ENCODE assay signal across 27 cellular contexts in genomic region chr3:125232394-125232793, GRCh38. TPM values are rescaled to one million over a fixed set of nuclear protein-coding genes. Genes with fewer than 3 reads are reported as not detected.
DNase-seq lines count a peak whose midpoint lies in the region; ATAC-seq and TF ChIP-seq lines count a peak whose summit lies in the region.
"Had no signal": no experiment of that assay in that cellular context is flagged by ENCODE, and none has a peak within 500 bp of the region (broad histone marks: within the 10 kb centered on the region; RNA-seq: fewer than 3 reads in every experiment).

No MANE protein-coding gene starts in this region.

- POLR2A ChIA-PET in activated CD4-positive, alpha-beta T cell treated with anti-CD3 and anti-CD28 coated beads for 36 hours (lab: Charles Lee): interaction anchor here (0.7 kb wide), 1 partner anchor 192 kb away, joined by 6 read pairs; no protein-coding TSS in a partner anchor

- WGBS in tibial nerve, 2 donors: 96 to 100% methylated on average over 3 of the region's 3 CpGs

- ATAC-seq in activated CD4-positive, alpha-beta T cell treated with anti-CD3 and anti-CD28 coated beads for 36 hours: peak; percentile 49
- ATAC-seq in activated T-helper 17 cell treated with anti-CD3 and anti-CD28 coated beads, Interleukin-2, amount 50 U/mL, for 72 hours (replicated peaks): peak; percentile 65
- ATAC-seq in foreskin keratinocyte (peak; percentile 8), HG02588 (IDR thresholded peaks at IDR 0.05; ENCODE audit: unreplicated experiment) (no peak), mucosa of descending colon (no peak)
- ATAC-seq: stimulated activated memory B cell treated with anti-CD40 and anti-IgM and Interleukin-4, amounts not matched to agents 10 μg/mL and 1 μg/mL and 100 μg/mL, for 72 hours had no signal

- H3K4me3 ChIP-seq in ACC112 (ENCODE audit: low read depth, low read length): no peak overlapping the region
- H3K4me3 ChIP-seq in mucosa of descending colon: no peak overlapping the region
- no peak overlapping the region for H3K4me3 ChIP-seq in tibial nerve
- H3K4me3 ChIP-seq: GM12878, uterus had no signal

- intact Hi-C loops in activated CD4-positive, alpha-beta T cell treated with anti-CD3 and anti-CD28 coated beads for 36 hours (cut with DNase I, micrococcal nuclease): loop anchor here (2.0 to 10.0 kb wide), 4 partner anchors 78 to 352 kb away; partner anchors contain the start of gene ZNF148 (in 1 of the 2)
- intact Hi-C loops in mucosa of descending colon (cut with DNase I, micrococcal nuclease): no loop called here

- H3K27ac Mint-ChIP-seq in activated CD4-positive, alpha-beta T cell treated with anti-CD3 and anti-CD28 coated beads for 36 hours: peak overlapping the region; percentile 82
- H3K27ac Mint-ChIP-seq in activated T-helper 17 cell treated with anti-CD3 and anti-CD28 coated beads, Interleukin-2, amount 50 U/mL, for 72 hours: peak overlapping the region; percentile 83
- H3K27ac Mint-ChIP-seq: activated naive CD8-positive, alpha-beta T cell treated with anti-CD3 and anti-CD28 coated beads, Interleukin-2, amount 10 ng/mL, durations not matched to agents 7 days and 5 days; CD4-positive, alpha-beta T cell; nephron; stimulated activated memory B cell treated with anti-CD40 and anti-IgM and Interleukin-4, amounts not matched to agents 10 μg/mL and 1 μg/mL and 100 μg/mL, for 72 hours had no signal

- peaks cover 6% of the 10 kb centered on the region for H3K9me3 Mint-ChIP-seq in activated CD4-positive, alpha-beta T cell treated with anti-CD3 and anti-CD28 coated beads for 36 hours (ENCODE audit: low read depth)
- H3K9me3 Mint-ChIP-seq in activated T-helper 17 cell treated with anti-CD3 and anti-CD28 coated beads, Interleukin-2, amount 50 U/mL, for 72 hours: no peaks in the 10 kb centered on the region
- H3K9me3 Mint-ChIP-seq: nephron had no signal

- CTCF ChIA-PET in activated CD4-positive, alpha-beta T cell treated with anti-CD3 and anti-CD28 coated beads for 36 hours (lab: Charles Lee): interaction anchor here (0.6 to 0.9 kb wide), 4 partner anchors 16 to 353 kb away, joined by 3 read pairs; no protein-coding TSS in a partner anchor

- no peak for TF ChIP-seq POLR2A in tibial nerve (IDR thresholded peaks at IDR 0.05)

- H3K4me1 Mint-ChIP-seq in activated CD4-positive, alpha-beta T cell treated with anti-CD3 and anti-CD28 coated beads for 36 hours: peaks cover 22% of the 10 kb centered on the region
- H3K4me1 Mint-ChIP-seq in activated T-helper 17 cell treated with anti-CD3 and anti-CD28 coated beads, Interleukin-2, amount 50 U/mL, for 72 hours: peaks cover 15% of the 10 kb centered on the region
- H3K4me1 Mint-ChIP-seq: nephron; stimulated activated memory B cell treated with anti-CD40 and anti-IgM and Interleukin-4, amounts not matched to agents 10 μg/mL and 1 μg/mL and 100 μg/mL, for 72 hours had no signal

- no peak for TF ChIP-seq EP300 in tibial nerve (IDR thresholded peaks at IDR 0.05)

- H3K36me3 Mint-ChIP-seq in activated CD4-positive, alpha-beta T cell treated with anti-CD3 and anti-CD28 coated beads for 36 hours (ENCODE audit: low read depth): peaks cover 49% of the 10 kb centered on the region
- peaks cover 81% of the 10 kb centered on the region for H3K36me3 Mint-ChIP-seq in activated T-helper 17 cell treated with anti-CD3 and anti-CD28 coated beads, Interleukin-2, amount 50 U/mL, for 72 hours (ENCODE audit: low read depth)

- peak; percentile 20 for DNase-seq in activated CD4-positive, alpha-beta T cell treated with anti-CD3 and anti-CD28 coated beads for 36 hours
- DNase-seq in activated CD4-positive, alpha-beta T cell treated with anti-CD3 and anti-CD28 coated beads for 48 hours: no peak
- DNase-seq in foreskin keratinocyte (no peak), mucosa of descending colon (no peak), tibial nerve (ENCODE audit: low spot score in 2 of 2) (no peak)
- DNase-seq: 8988T; activated CD4-positive, CD25-positive, alpha-beta regulatory T cell treated with anti-CD3 and anti-CD28 coated beads, Interleukin-2, amount 50 U/mL, for 72 hours; activated naive CD8-positive, alpha-beta T cell treated with anti-CD3 and anti-CD28 coated beads, Interleukin-2, amount 10 ng/mL, durations not matched to agents 7 days and 5 days; CD4-positive, alpha-beta T cell; islet precursor cell; Karpas-422; midbrain; NCI-H1436 treated with DMSO at 0.1 percent for 48 hours; NCI-H2107; NCI-H774; right cardiac atrium; stimulated activated CD4-positive, alpha-beta T cell treated with anti-CD3 and anti-CD28 coated beads, Interleukin-4, amount 100 ng/mL, for 24 hours; uterus had no signal

- TF ChIP-seq CTCF in foreskin keratinocyte (conservative IDR thresholded peaks at IDR 0.05) (no peak), mucosa of descending colon (IDR thresholded peaks at IDR 0.05) (no peak), tibial nerve (IDR thresholded peaks at IDR 0.05) (no peak)

- H3K9me3 ChIP-seq in mucosa of descending colon (no peaks in the 10 kb centered on the region), tibial nerve (no peaks in the 10 kb centered on the region)
- H3K9me3 ChIP-seq: uterus had no signal

- H3K27ac ChIP-seq in ACC112 (ENCODE audit: low read depth, low read length) (peak overlapping the region; percentile 73), foreskin keratinocyte (no peak overlapping the region), tibial nerve (no peak overlapping the region)
- H3K27ac ChIP-seq: HL-60, parathyroid adenoma, uterus had no signal

- H3K27me3 ChIP-seq in ACC112 (ENCODE audit: insufficient read depth, low read length) (no peaks in the 10 kb centered on the region), foreskin keratinocyte (no peaks in the 10 kb centered on the region), tibial nerve (no peaks in the 10 kb centered on the region)
- H3K27me3 ChIP-seq: uterus had no signal

- H3K79me2 ChIP-seq in ACC112 (ENCODE audit: control insufficient read depth, insufficient read depth, low read length, unreplicated experiment): peaks cover 5% of the 10 kb centered on the region
- H3K79me2 ChIP-seq: parathyroid adenoma had no signal

- H3K4me1 ChIP-seq in ACC112 (ENCODE audit: control insufficient read depth, insufficient read depth, low read length, unreplicated experiment) (peaks cover 23% of the 10 kb centered on the region), foreskin keratinocyte (peaks cover 15% of the 10 kb centered on the region), mucosa of descending colon (ENCODE audit: low read depth) (no peaks in the 10 kb centered on the region), tibial nerve (no peaks in the 10 kb centered on the region)
- H3K4me1 ChIP-seq: parathyroid adenoma, uterus had no signal

- peak overlapping the region; percentile 32 for H3K4me3 Mint-ChIP-seq in activated CD4-positive, alpha-beta T cell treated with anti-CD3 and anti-CD28 coated beads for 36 hours
- peak overlapping the region; percentile 53 for H3K4me3 Mint-ChIP-seq in activated T-helper 17 cell treated with anti-CD3 and anti-CD28 coated beads, Interleukin-2, amount 50 U/mL, for 72 hours
- H3K4me3 Mint-ChIP-seq: activated naive CD8-positive, alpha-beta T cell treated with anti-CD3 and anti-CD28 coated beads, Interleukin-2, amount 10 ng/mL, durations not matched to agents 7 days and 5 days; activated T-helper 1 cell treated with anti-CD3 and anti-CD28 coated beads, Interleukin-12 subunit alpha, Interleukin-12 subunit beta, Interleukin-2, Interleukin-4 antibody, amounts not matched to agents 30 ng/mL and 10 ng/mL and 1 ng/mL, durations not matched to agents 14 hours and 24 hours and 36 hours; CD4-positive, alpha-beta T cell; nephron; stimulated activated memory B cell treated with anti-CD40 and anti-IgM and Interleukin-4, amounts not matched to agents 10 μg/mL and 1 μg/mL and 100 μg/mL, for 72 hours had no signal

- H2AFZ ChIP-seq in ACC112 (ENCODE audit: low read length, unreplicated experiment): no peak overlapping the region
- H2AFZ ChIP-seq: parathyroid adenoma had no signal

- H3K27me3 Mint-ChIP-seq in activated CD4-positive, alpha-beta T cell treated with anti-CD3 and anti-CD28 coated beads for 36 hours: no peaks in the 10 kb centered on the region
- H3K27me3 Mint-ChIP-seq in activated T-helper 17 cell treated with anti-CD3 and anti-CD28 coated beads, Interleukin-2, amount 50 U/mL, for 72 hours: no peaks in the 10 kb centered on the region
- H3K27me3 Mint-ChIP-seq: activated naive CD8-positive, alpha-beta T cell treated with anti-CD3 and anti-CD28 coated beads, Interleukin-2, amount 10 ng/mL, durations not matched to agents 7 days and 5 days; CD4-positive, alpha-beta T cell; stimulated activated memory B cell treated with anti-CD40 and anti-IgM and Interleukin-4, amounts not matched to agents 10 μg/mL and 1 μg/mL and 100 μg/mL, for 72 hours had no signal

- H3K36me3 ChIP-seq in ACC112 (ENCODE audit: insufficient read depth, low read length) (peaks cover 15% of the 10 kb centered on the region), mucosa of descending colon (ENCODE audit: low read depth) (peaks cover 3% of the 10 kb centered on the region), tibial nerve (peaks cover 0 to 23% (median 0%) of the 10 kb centered on the region in 3 donors)
- H3K36me3 ChIP-seq: uterus had no signal

RNA-seq across cellular contexts. Expression of gene SLC12A8, which starts 19.8 kb away (rescaled TPM):
- under 1 TPM; 0.26 to 0.39 TPM for total RNA-seq in activated CD4-positive, alpha-beta T cell treated with anti-CD3 and anti-CD28 coated beads for 36 hours
- total RNA-seq in activated T-helper 17 cell treated with anti-CD3 and anti-CD28 coated beads, Interleukin-2, amount 50 U/mL, for 72 hours: 1 to 10 TPM in 1 of 2 donors, under 1 TPM in 1; 0.53 to 1.5 TPM
- total RNA-seq in foreskin keratinocyte: 10.5 and 11.2 TPM in 2 replicates
- polyA plus RNA-seq in foreskin keratinocyte: 6.0 and 6.9 TPM in 2 replicates
- total RNA-seq in mucosa of descending colon: 10 to 100 TPM in 2 of 3 donors, 1 to 10 TPM in 1; 8.0 to 19.3 (median 13.6) TPM
- total RNA-seq in tibial nerve: 1 to 10 TPM in 1 of 4 donors, under 1 TPM in 3; 0.42 to 1.5 (median 0.84) TPM

Comparison
In these comparisons a context has a peak if more than half of its experiments do, and no peak if none do; other contexts are left out.
1. ATAC-seq: peak in activated CD4-positive, alpha-beta T cell treated with anti-CD3 and anti-CD28 coated beads for 36 hours (single experiment), activated T-helper 17 cell treated with anti-CD3 and anti-CD28 coated beads, Interleukin-2, amount 50 U/mL, for 72 hours (single experiment) and foreskin keratinocyte (single experiment); none in HG02588 (single experiment) and mucosa of descending colon (single experiment).
2. intact Hi-C loops: an anchor here in activated CD4-positive, alpha-beta T cell treated with anti-CD3 and anti-CD28 coated beads for 36 hours (2.0 to 10.0 kb wide); none called in mucosa of descending colon.